Comparison of ENCODE assay signal across 8 cellular contexts in genomic region chr17:77842148-77842905, GRCh38.
DNase-seq lines count a peak whose midpoint lies in the region; ATAC-seq and TF ChIP-seq lines count a peak whose summit lies in the region.

No MANE protein-coding gene starts in this region.

- no peak for TF ChIP-seq CTCF in lower leg skin (IDR thresholded peaks at IDR 0.05)

- peaks cover 0 to 2% (median 0%) of the 10 kb centered on the region in 5 donors for H3K27me3 Mint-ChIP-seq in naive thymus-derived CD8-positive, alpha-beta T cell

- 79 to 83% methylated on average over 11 of the region's 11 CpGs for WGBS in lower leg skin, 2 donors

- intact Hi-C loops in lower leg skin (cut with DNase I; ENCODE audit: low total_unique reads): no loop called here

- peaks cover 0 to 23% of the 10 kb centered on the region in 2 donors for H3K36me3 Mint-ChIP-seq in activated naive CD4-positive, alpha-beta T cell treated with anti-CD3 and anti-CD28 coated beads, Interleukin-2, amount 50 U/mL, for 72 hours
- H3K36me3 Mint-ChIP-seq in naive thymus-derived CD8-positive, alpha-beta T cell: no peaks in the 10 kb centered on the region

- peaks cover 26 to 69% (median 55%) of the 10 kb centered on the region in 4 donors for H3K4me1 Mint-ChIP-seq in naive thymus-derived CD8-positive, alpha-beta T cell

- DNase-seq in EL (peak; percentile 65), NCI-H146 (lab: John Stamatoyannopoulos, UW) (peak; percentile 76), lower leg skin (ENCODE audit: low spot score in 2 of 2) (no peak), NCI-H2227 treated with DMSO at 0.1 percent for 48 hours (lab: John Stamatoyannopoulos, UW) (no peak), HuH-7 (ENCODE audit: low spot score) (no peak)
- peak in 1 of 2 donors; percentile 71 for DNase-seq in activated naive CD4-positive, alpha-beta T cell treated with anti-CD3 and anti-CD28 coated beads, Interleukin-2, amount 50 U/mL, for 72 hours (ENCODE audit: low spot score in 2 of 2)
- DNase-seq in naive thymus-derived CD8-positive, alpha-beta T cell: no peak

- POLR2A ChIA-PET in naive thymus-derived CD8-positive, alpha-beta T cell (lab: Charles Lee): interaction anchor here (0.8 to 1.7 kb wide), 4 partner anchors 8 to 116 kb away, joined by 3 to 11 read pairs (median 4); partner anchors contain the start of gene TNRC6C

- H3K9me3 Mint-ChIP-seq in activated naive CD4-positive, alpha-beta T cell treated with anti-CD3 and anti-CD28 coated beads, Interleukin-2, amount 50 U/mL, for 72 hours: peaks cover 0 to 11% of the 10 kb centered on the region in 2 donors
- no peaks in the 10 kb centered on the region for H3K9me3 Mint-ChIP-seq in naive thymus-derived CD8-positive, alpha-beta T cell

- H3K27ac Mint-ChIP-seq in activated naive CD4-positive, alpha-beta T cell treated with anti-CD3 and anti-CD28 coated beads, Interleukin-2, amount 50 U/mL, for 72 hours: peak overlapping the region in 1 of 2 donors; percentile 90
- peak overlapping the region in 7 of 10 donors; percentile 54 to 86 (median 69) for H3K27ac Mint-ChIP-seq in naive thymus-derived CD8-positive, alpha-beta T cell

- peak overlapping the region in 7 of 10 donors; percentile 4 to 79 (median 61) for H3K4me3 Mint-ChIP-seq in naive thymus-derived CD8-positive, alpha-beta T cell

- no peak for TF ChIP-seq POLR2A in lower leg skin (IDR thresholded peaks at IDR 0.05)

- ATAC-seq in activated naive CD4-positive, alpha-beta T cell treated with anti-CD3 and anti-CD28 coated beads, Interleukin-2, amount 50 U/mL, for 72 hours: peak; percentile 63 to 79
- no peak for ATAC-seq in naive thymus-derived CD8-positive, alpha-beta T cell
- ATAC-seq in HG03565 (IDR thresholded peaks at IDR 0.05; ENCODE audit: unreplicated experiment): no peak

- no peak overlapping the region for H3K4me3 ChIP-seq in lower leg skin (ENCODE audit: low read depth, poor library complexity, severe bottlenecking)

Comparison
In these comparisons a context has a peak if more than half of its experiments do, and no peak if none do; other contexts are left out.
1. DNase-seq: peak in EL (single experiment) and NCI-H146 (single experiment); none in naive thymus-derived CD8-positive, alpha-beta T cell (0 of 10), lower leg skin (0 of 2), NCI-H2227 treated with DMSO at 0.1 percent for 48 hours (single experiment) and HuH-7 (single experiment).
2. ATAC-seq: peak in activated naive CD4-positive, alpha-beta T cell treated with anti-CD3 and anti-CD28 coated beads, Interleukin-2, amount 50 U/mL, for 72 hours (2 of 2); none in naive thymus-derived CD8-positive, alpha-beta T cell (0 of 2) and HG03565 (single experiment).